ENCODE assay signal across 1 cellular context in the genomic region with DNA sequence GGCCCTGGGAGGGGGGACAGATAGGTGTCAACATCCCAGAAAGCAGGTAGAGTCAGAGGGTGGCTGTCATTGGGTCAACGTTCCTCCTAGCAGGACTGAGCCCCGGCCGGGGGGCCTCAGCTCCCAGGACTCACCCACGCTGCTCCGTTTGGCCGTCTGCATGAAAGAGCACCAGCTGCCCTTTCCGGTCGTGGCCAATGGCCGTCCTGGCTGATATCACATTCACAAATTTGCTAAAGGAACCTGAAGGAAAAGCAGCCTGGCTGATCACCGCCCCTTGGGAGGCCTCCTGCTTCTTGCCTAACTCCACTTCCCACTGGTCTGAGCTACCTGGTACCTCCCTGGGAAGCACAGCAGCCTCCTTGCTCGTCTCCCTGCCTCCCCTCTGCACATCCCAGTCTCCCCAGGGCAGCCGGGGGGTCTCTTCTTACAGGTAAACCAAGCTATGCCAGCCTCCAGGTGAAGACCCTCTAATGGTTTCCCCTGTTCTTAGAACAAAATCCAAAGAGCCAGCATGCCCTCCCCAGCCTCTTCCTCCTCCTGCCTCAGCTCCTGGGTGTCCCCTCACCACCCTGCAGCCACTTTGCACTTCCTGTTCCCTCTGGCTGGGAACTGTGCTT.
TF ChIP-seq lines count a peak whose summit lies in the region.

No MANE protein-coding gene starts in this region.

TF ChIP-seq in HepG2, 621 proteins besides CTCF, POLR2A, EP300 and RAD21:
- 0 out of 2 replicates have a peak, but pooled peaks have one; percentile 42 for TF ChIP-seq RBFOX2 (IDR thresholded peaks at IDR 0.05; ENCODE audit: low read depth, low read length)
- no peak for TF ChIP-seq NCOA5 (CRISPR knock-in tag; IDR thresholded peaks at IDR 0.05)
TF ChIP-seq in HepG2: peak in this region for 1.
